In genomic region chr7:104106106-104106505, GRCh38 we compare ENCODE assay signal across 13 cellular contexts.
DNase-seq lines count a peak whose midpoint lies in the region; ATAC-seq and TF ChIP-seq lines count a peak whose summit lies in the region.
"Had no signal": no experiment of that assay in that cellular context is flagged by ENCODE, and none has a peak within 500 bp of the region (broad histone marks: within the 10 kb centered on the region; RNA-seq: fewer than 3 reads in every experiment).

No MANE protein-coding gene starts in this region.

- DNase-seq in AG10803 (ENCODE audit: low read depth) (peak; percentile 22), HT-29 (ENCODE audit: low spot score) (peak; percentile 24), SK-N-SH (no peak), fibroblast of peridontal ligament (ENCODE audit: extremely low read depth) (peak; percentile 42), Right ventricle myocardium inferior (ENCODE audit: missing footprints) (no peak), inferior parietal cortex (ENCODE audit: extremely low spot score) (no peak)
- DNase-seq in activated CD8-positive, alpha-beta memory T cell treated with anti-CD3 and anti-CD28 coated beads for 24 hours, result no peak
- no peak for DNase-seq in naive thymus-derived CD8-positive, alpha-beta T cell
- DNase-seq: activated CD4-positive, CD25-positive, alpha-beta regulatory T cell treated with anti-CD3 and anti-CD28 coated beads, Interleukin-2, amount 50 U/mL, for 72 hours; activated effector memory CD4-positive, alpha-beta T cell treated with Interleukin-2 at 50 U/mL for 16 hours; HCEC 1CT; Right ventricle myocardium superior; small intestine had no signal

- H3K36me3 Mint-ChIP-seq in naive thymus-derived CD8-positive, alpha-beta T cell, result no peaks in the 10 kb centered on the region

- no peak overlapping the region for H3K4me3 Mint-ChIP-seq in naive thymus-derived CD8-positive, alpha-beta T cell

- H3K4me2 ChIP-seq in SK-N-SH, result no peak overlapping the region

- H3K27me3 ChIP-seq in SK-N-SH (ENCODE audit: insufficient read depth), result no peaks in the 10 kb centered on the region; the same call in 1 of the 2 replicates

- no peak for ATAC-seq in naive thymus-derived CD8-positive, alpha-beta T cell
- ATAC-seq in Right ventricle myocardium inferior, result no peak

- H3K9me3 ChIP-seq in SK-N-SH, result no peaks in the 10 kb centered on the region

- peaks cover 0 to 8% (median 7%) of the 10 kb centered on the region in 5 donors for H3K27me3 Mint-ChIP-seq in naive thymus-derived CD8-positive, alpha-beta T cell

- no peaks in the 10 kb centered on the region for H3K9me3 Mint-ChIP-seq in naive thymus-derived CD8-positive, alpha-beta T cell

- no peaks in the 10 kb centered on the region for H3K9me2 ChIP-seq in SK-N-SH

- CTCF ChIA-PET in SK-N-SH (lab: Yijun Ruan, JAX), result interaction anchor here (0.5 to 2.1 kb wide), 28 partner anchors 9 to 812 kb away, joined by 3 to 12 read pairs (median 4); no protein-coding TSS in a partner anchor

- H3K4me3 ChIP-seq in AG10803 (ENCODE audit: low read length) (no peak overlapping the region), SK-N-SH (ENCODE audit: low read depth in 2 of 2, low read length in 1 of 2) (no peak overlapping the region)

- H4K20me1 ChIP-seq in SK-N-SH (ENCODE audit: insufficient read depth), result no peaks in the 10 kb centered on the region

- no peak overlapping the region for H3K9ac ChIP-seq in SK-N-SH

- no peaks in the 10 kb centered on the region for H3K4me1 ChIP-seq in SK-N-SH (ENCODE audit: control insufficient read depth in 1 of 2, insufficient read depth in 2 of 2, low read depth in 1 of 2, low read length in 1 of 2)

- no peak overlapping the region for H3K27ac Mint-ChIP-seq in naive thymus-derived CD8-positive, alpha-beta T cell

- TF ChIP-seq EP300 in SK-N-SH (IDR thresholded peaks at IDR 0.05; ENCODE audit: borderline replicate concordance in 1 of 2, low read depth in 1 of 2, low read length in 1 of 2), result no peak

- no peaks in the 10 kb centered on the region for H3K36me3 ChIP-seq in SK-N-SH (replicated peaks in 1 of 2; ENCODE audit: control insufficient read depth in 1 of 2, insufficient read depth in 2 of 2, low read length in 1 of 2)

- no peaks in the 10 kb centered on the region for H3F3A ChIP-seq in SK-N-SH (replicated peaks; ENCODE audit: insufficient read depth)

- H3K27ac ChIP-seq in SK-N-SH (ENCODE audit: low read depth in 2 of 2, low read length in 1 of 2), result no peak overlapping the region

- TF ChIP-seq RAD21 in SK-N-SH (IDR thresholded peaks at IDR 0.05; ENCODE audit: low read length), result peak; percentile 78

- 63% methylated on average over 1 of the region's 1 CpG for WGBS in SK-N-SH (ENCODE audit: low lambda C conversion rate)

- H2AFZ ChIP-seq in SK-N-SH (ENCODE audit: low read depth), result no peak overlapping the region

- H3K4me1 Mint-ChIP-seq in naive thymus-derived CD8-positive, alpha-beta T cell, result no peaks in the 10 kb centered on the region

- intact Hi-C loops in Right ventricle myocardium inferior (cut with DNase I), result no loop called here

- no peaks in the 10 kb centered on the region for H3K79me2 ChIP-seq in SK-N-SH (ENCODE audit: insufficient read depth)

- POLR2A ChIA-PET in SK-N-SH (lab: Yijun Ruan, JAX), result no interaction called here
- POLR2A ChIA-PET in naive thymus-derived CD8-positive, alpha-beta T cell (lab: Charles Lee), result no interaction called here

- TF ChIP-seq CTCF in AG10803 (conservative IDR thresholded peaks at IDR 0.05; ENCODE audit: low read length), result peak; percentile 26; the same call in 1 of the 2 replicates
- peak; percentile 49 for TF ChIP-seq CTCF in SK-N-SH (IDR thresholded peaks at IDR 0.05)

TF ChIP-seq in SK-N-SH, 30 proteins besides CTCF, POLR2A, EP300 and RAD21:
- TF ChIP-seq EZH2phosphoT487 (IDR thresholded peaks at IDR 0.05; ENCODE audit: borderline replicate concordance, low read depth) (no peak), SMC3 (IDR thresholded peaks at IDR 0.05; ENCODE audit: low read depth, low read length) (peak; percentile 53)

Comparison
In these comparisons a context has a peak if more than half of its experiments do, and no peak if none do; other contexts are left out.
1. DNase-seq: peak in AG10803 (single experiment), HT-29 (single experiment) and fibroblast of peridontal ligament (single experiment); none in SK-N-SH (single experiment), activated CD8-positive, alpha-beta memory T cell treated with anti-CD3 and anti-CD28 coated beads for 24 hours (single experiment), naive thymus-derived CD8-positive, alpha-beta T cell (0 of 10), Right ventricle myocardium inferior (single experiment) and inferior parietal cortex (single experiment).